Comparison of ENCODE assay signal across 2 cellular contexts in genomic region chr15:69213786-69214185, GRCh38.
TF ChIP-seq lines count a peak whose summit lies in the region.

No MANE protein-coding gene starts in this region.

TF ChIP-seq in SK-N-SH, 30 proteins besides CTCF, POLR2A, EP300 and RAD21:
- no peak for TF ChIP-seq REST (IDR thresholded peaks at IDR 0.05; ENCODE audit: low read depth, low read length)
- TF ChIP-seq JUND (IDR thresholded peaks at IDR 0.05): no peak
- no peak for TF ChIP-seq RXRA (IDR thresholded peaks at IDR 0.05; ENCODE audit: borderline replicate concordance, low read depth)
- TF ChIP-seq RFX5 (IDR thresholded peaks at IDR 0.05; ENCODE audit: low read length): no peak
- TF ChIP-seq EZH2phosphoT487 (IDR thresholded peaks at IDR 0.05; ENCODE audit: borderline replicate concordance, low read depth): no peak
- TF ChIP-seq RCOR1 (IDR thresholded peaks at IDR 0.05; ENCODE audit: low read length): no peak
- TF ChIP-seq ZBTB33 (IDR thresholded peaks at IDR 0.05; ENCODE audit: borderline replicate concordance, low read depth): no peak
- TF ChIP-seq MAX (IDR thresholded peaks at IDR 0.05; ENCODE audit: low read depth): no peak
- TF ChIP-seq YY1 (IDR thresholded peaks at IDR 0.05; ENCODE audit: low read depth): no peak
- no peak for TF ChIP-seq FOXM1 (IDR thresholded peaks at IDR 0.05; ENCODE audit: low read depth)
- TF ChIP-seq GATA2 (CRISPR knock-in tag; IDR thresholded peaks at IDR 0.05): no peak
- TF ChIP-seq USF2 (IDR thresholded peaks at IDR 0.05; ENCODE audit: borderline replicate concordance, low read depth, low read length): no peak
TF ChIP-seq in SK-N-SH: peak in this region for 0.

TF ChIP-seq in SK-N-SH treated with all-trans-retinoic acid at 6 μM for 48 hours, 23 proteins besides CTCF, POLR2A, EP300 and RAD21 (continued from another document):
- TF ChIP-seq ZNF565 (CRISPR knock-in tag; conservative IDR thresholded peaks at IDR 0.05; ENCODE audit: low read depth) (no peak), SNAI2 (CRISPR knock-in tag; IDR thresholded peaks at IDR 0.05) (no peak), ZFP3 (CRISPR knock-in tag; IDR thresholded peaks at IDR 0.05) (no peak), CSDC2 (CRISPR knock-in tag; IDR thresholded peaks at IDR 0.05) (no peak)
